8 cellular contexts compared by ENCODE assay signal in the genomic region with DNA sequence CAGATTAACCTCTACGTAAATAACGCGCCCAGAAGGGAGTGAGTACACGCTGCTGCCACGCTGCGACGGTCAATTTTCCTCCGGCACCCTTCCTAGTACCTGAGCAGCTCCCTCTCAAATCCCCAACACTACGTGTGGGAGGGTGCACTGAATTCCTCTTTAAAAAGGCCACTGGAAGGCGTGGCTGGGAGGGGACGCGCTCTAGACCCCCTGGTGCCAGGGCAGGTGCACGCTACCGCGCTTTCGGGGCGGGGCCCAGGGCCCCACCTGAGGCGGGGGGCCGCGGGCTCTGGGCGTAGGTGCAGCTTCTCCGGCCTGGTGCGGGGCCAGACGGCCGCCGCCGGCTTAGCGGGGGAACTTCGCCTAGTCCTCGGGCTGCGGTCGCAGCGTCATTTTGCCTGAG. TPM values are rescaled to one million over a fixed set of nuclear protein-coding genes. Genes with fewer than 3 reads are reported as not detected.
DNase-seq lines count a peak whose midpoint lies in the region; ATAC-seq, FAIRE-seq and TF ChIP-seq lines count a peak whose summit lies in the region.

No MANE protein-coding gene starts in this region.

- H3K4me1 Mint-ChIP-seq in activated CD4-positive, alpha-beta memory T cell treated with anti-CD3 and anti-CD28 coated beads, Interleukin-2, amount 10 ng/mL, durations not matched to agents 7 days and 5 days = peaks cover 54% of the 10 kb centered on the region

- H3K36me3 ChIP-seq in osteoblast (ENCODE audit: insufficient read depth, low read length) = peaks cover 23% of the 10 kb centered on the region

- peaks cover 61% of the 10 kb centered on the region for H3K36me3 Mint-ChIP-seq in activated CD4-positive, alpha-beta memory T cell treated with anti-CD3 and anti-CD28 coated beads, Interleukin-2, amount 10 ng/mL, durations not matched to agents 7 days and 5 days (ENCODE audit: low read depth)

- CTCF ChIA-PET in activated CD4-positive, alpha-beta memory T cell treated with anti-CD3 and anti-CD28 coated beads, Interleukin-2, amount 10 ng/mL, durations not matched to agents 7 days and 5 days (lab: Charles Lee) = interaction anchor here (1.0 to 1.8 kb wide), 4 partner anchors 9 to 62 kb away, joined by 3 to 8 read pairs (median 3); no protein-coding TSS in a partner anchor

- peak overlapping the region; percentile 86 for H3K4me2 ChIP-seq in osteoblast (ENCODE audit: insufficient read depth, low read length)

- DNase-seq in 8988T (peak; percentile 42), GM12892 (ENCODE audit: insufficient read length) (peak; percentile 27), NCI-H1436 (lab: John Stamatoyannopoulos, UW) (peak; percentile 58), globus pallidus (ENCODE audit: low spot score) (peak; percentile 50), osteoblast (ENCODE audit: insufficient read length, low spot score, missing footprints) (peak; percentile 85), dedifferentiated amniotic fluid mesenchymal stem cell (ENCODE audit: extremely low spot score) (no peak)
- DNase-seq in activated CD4-positive, alpha-beta memory T cell treated with anti-CD3 and anti-CD28 coated beads, Interleukin-2, amount 10 ng/mL, durations not matched to agents 7 days and 5 days = peak; percentile 51

- H3K27me3 ChIP-seq in osteoblast (ENCODE audit: insufficient read depth, low read length) = no peaks in the 10 kb centered on the region

- peak overlapping the region; percentile 96 for H3K27ac Mint-ChIP-seq in activated CD4-positive, alpha-beta memory T cell treated with anti-CD3 and anti-CD28 coated beads, Interleukin-2, amount 10 ng/mL, durations not matched to agents 7 days and 5 days

- H3K4me3 ChIP-seq in osteoblast (ENCODE audit: insufficient read depth, low read length) = peak overlapping the region; percentile 73

- H3K27me3 Mint-ChIP-seq in activated CD4-positive, alpha-beta memory T cell treated with anti-CD3 and anti-CD28 coated beads, Interleukin-2, amount 10 ng/mL, durations not matched to agents 7 days and 5 days = no peaks in the 10 kb centered on the region

- POLR2A ChIA-PET in activated CD4-positive, alpha-beta memory T cell treated with anti-CD3 and anti-CD28 coated beads, Interleukin-2, amount 10 ng/mL, durations not matched to agents 7 days and 5 days (lab: Charles Lee) = interaction anchor here (0.7 to 20.9 kb wide), 13 partner anchors 9 to 778 kb away, joined by 3 to 752 read pairs (median 9); partner anchors contain the start of genes NDUFV2, TWSG1 and VAPA

- H3K4me3 Mint-ChIP-seq in activated CD4-positive, alpha-beta memory T cell treated with anti-CD3 and anti-CD28 coated beads, Interleukin-2, amount 10 ng/mL, durations not matched to agents 7 days and 5 days = peak overlapping the region; percentile 86

- TF ChIP-seq CTCF in osteoblast (IDR thresholded peaks at IDR 0.05; ENCODE audit: extremely low read depth, low read depth, low read length) = no peak

- H3K79me2 ChIP-seq in osteoblast (ENCODE audit: insufficient read depth, low read length) = peaks cover 50% of the 10 kb centered on the region

- H3K27ac ChIP-seq in osteoblast (ENCODE audit: low read depth, low read length) = peak overlapping the region; percentile 72

- H3K4me1 ChIP-seq in osteoblast (ENCODE audit: insufficient read depth, low read length) = peaks cover 31% of the 10 kb centered on the region

- no peak; the same call in 1 of the 2 replicates for TF ChIP-seq POLR2A in GM12892 (IDR thresholded peaks at IDR 0.05; ENCODE audit: low read depth, low read length)

- H4K20me1 ChIP-seq in osteoblast (ENCODE audit: insufficient read depth, low read length) = peaks cover 6% of the 10 kb centered on the region

- no peaks in the 10 kb centered on the region for H3K9me3 ChIP-seq in osteoblast (ENCODE audit: low read depth, low read length)

- no peaks in the 10 kb centered on the region for H3K9me3 Mint-ChIP-seq in activated CD4-positive, alpha-beta memory T cell treated with anti-CD3 and anti-CD28 coated beads, Interleukin-2, amount 10 ng/mL, durations not matched to agents 7 days and 5 days

- peak; percentile 16 for ATAC-seq in HG02763 (IDR thresholded peaks at IDR 0.05; ENCODE audit: unreplicated experiment)

- peak overlapping the region; percentile 84 for H2AFZ ChIP-seq in osteoblast (ENCODE audit: low read length)

- no peak for FAIRE-seq in GM12892 (lab: Jason Lieb, UNC)

RNA-seq across cellular contexts. Expression of gene ANKRD12, which starts 0.7 kb away (rescaled TPM):
- 21.2 TPM for polyA plus RNA-seq in GM12892 (2012; ENCODE audit: missing spikeins)
- total RNA-seq in activated CD4-positive, alpha-beta memory T cell treated with anti-CD3 and anti-CD28 coated beads, Interleukin-2, amount 10 ng/mL, durations not matched to agents 7 days and 5 days = 100 to 1,000 TPM; 103 to 111 TPM
- 47.8 and 53.9 TPM in 2 replicates for total RNA-seq in osteoblast

RNA-seq across cellular contexts. Expression of gene NDUFV2, which starts 33.4 kb away (rescaled TPM):
- 283 TPM for polyA plus RNA-seq in GM12892 (2012; ENCODE audit: missing spikeins)
- total RNA-seq in activated CD4-positive, alpha-beta memory T cell treated with anti-CD3 and anti-CD28 coated beads, Interleukin-2, amount 10 ng/mL, durations not matched to agents 7 days and 5 days = 100 to 1,000 TPM; 288 to 295 TPM
- total RNA-seq in osteoblast = 95.9 and 102 TPM in 2 replicates
